In the genomic region with DNA sequence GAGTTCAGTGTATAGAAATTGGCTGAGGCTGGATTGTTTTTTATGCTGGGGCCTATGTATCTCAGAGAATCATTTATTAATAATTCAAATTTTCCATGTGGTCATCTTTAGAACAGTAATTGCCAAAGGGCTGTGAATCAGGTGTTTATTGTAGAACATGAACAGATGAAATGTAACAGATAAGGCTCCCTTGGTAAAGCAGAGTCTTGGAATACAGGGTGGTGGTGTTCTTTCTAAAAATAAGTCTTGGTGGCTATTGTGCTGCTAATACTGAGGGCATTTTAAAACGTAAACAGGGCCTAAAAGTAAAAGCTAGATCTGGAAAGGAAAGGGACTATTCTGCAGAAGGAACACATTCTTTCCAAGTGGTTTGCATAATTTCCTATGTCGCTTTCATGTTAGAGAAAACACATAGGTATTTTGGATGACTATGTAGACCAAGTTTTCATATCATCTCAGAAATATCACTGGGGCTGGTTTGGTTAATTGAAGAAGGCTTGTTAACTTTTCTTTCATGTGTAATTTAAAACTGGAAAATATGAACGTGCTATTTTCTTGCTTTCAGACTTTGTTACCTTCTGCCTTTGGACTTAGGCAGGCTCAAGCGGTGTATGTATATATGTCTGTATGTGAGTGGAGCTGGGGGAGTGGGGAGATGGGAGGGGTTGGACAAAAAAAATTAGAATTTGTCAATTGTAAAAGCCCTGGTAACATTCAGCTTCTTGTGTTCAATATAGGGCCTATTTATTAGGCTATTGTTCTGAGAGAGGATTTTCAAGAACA, we compare ENCODE assay signal across 23 cellular contexts.
DNase-seq lines count a peak whose midpoint lies in the region; ATAC-seq, FAIRE-seq and TF ChIP-seq lines count a peak whose summit lies in the region.
"Had no signal": no experiment of that assay in that cellular context is flagged by ENCODE, and none has a peak within 500 bp of the region (broad histone marks: within the 10 kb centered on the region; RNA-seq: fewer than 3 reads in every experiment).

No MANE protein-coding gene starts in this region.

- H3K9me3 ChIP-seq in A549 (no peaks in the 10 kb centered on the region), T-helper 17 cell (ENCODE audit: control insufficient read depth, low read length, poor library complexity, severe bottlenecking) (no peaks in the 10 kb centered on the region)
- H3K9me3 ChIP-seq: adrenal gland, colonic mucosa, esophagus muscularis mucosa had no signal

- TF ChIP-seq POLR2A in A549 (IDR thresholded peaks at IDR 0.05; ENCODE audit: low read length): no peak

- H3K27ac Mint-ChIP-seq in activated T-cell treated with anti-CD3 and anti-CD28 coated beads, Interleukin-2, amount 50 U/mL, for 24 hours: peak overlapping the region; percentile 87
- H3K27ac Mint-ChIP-seq in T-helper 17 cell (peak overlapping the region; percentile 32), memory B cell (peak overlapping the region; percentile 60)
- H3K27ac Mint-ChIP-seq: progenitor cell of endocrine pancreas had no signal

- H3K4me1 Mint-ChIP-seq in activated T-cell treated with anti-CD3 and anti-CD28 coated beads, Interleukin-2, amount 50 U/mL, for 24 hours (ENCODE audit: low read depth): peaks cover 50% of the 10 kb centered on the region
- H3K4me1 Mint-ChIP-seq in T-helper 17 cell: peaks cover 10% of the 10 kb centered on the region
- H3K4me1 Mint-ChIP-seq in memory B cell: peaks cover 18% of the 10 kb centered on the region

- H3K4me2 ChIP-seq in A549: no peak overlapping the region
- H3K4me2 ChIP-seq: KMS-11 had no signal

- peak overlapping the region; percentile 2 for H3K4me3 Mint-ChIP-seq in activated T-cell treated with anti-CD3 and anti-CD28 coated beads, Interleukin-2, amount 50 U/mL, for 24 hours
- H3K4me3 Mint-ChIP-seq in T-helper 17 cell: no peak overlapping the region
- H3K4me3 Mint-ChIP-seq in memory B cell: no peak overlapping the region

- H3K4me3 ChIP-seq in A549: no peak overlapping the region
- H3K4me3 ChIP-seq: adrenal gland; BLaER1 treated with 17β-estradiol and CSF1 and Interleukin-3, amounts not matched to agents 10 nM and 100 nM; colonic mucosa; esophagus muscularis mucosa had no signal

- ATAC-seq in A549: no peak
- no peak for ATAC-seq in T-helper 17 cell
- ATAC-seq in memory B cell (ENCODE audit: low read depth): no peak

- H3K36me3 Mint-ChIP-seq in activated T-cell treated with anti-CD3 and anti-CD28 coated beads, Interleukin-2, amount 50 U/mL, for 24 hours (ENCODE audit: low read depth): no peaks in the 10 kb centered on the region
- H3K36me3 Mint-ChIP-seq in T-helper 17 cell (ENCODE audit: low read depth) (no peaks in the 10 kb centered on the region), memory B cell (no peaks in the 10 kb centered on the region)

- TF ChIP-seq EP300 in A549 (IDR thresholded peaks at IDR 0.05): no peak

- FAIRE-seq in A549 (lab: Jason Lieb, UNC) (no peak), urothelium cell line (lab: Jason Lieb, UNC) (no peak)

- H3K27ac ChIP-seq in A549: peak overlapping the region; percentile 60 to 70; a peak in 2 of 6 replicates
- H3K27ac ChIP-seq: adrenal gland, colonic mucosa, KMS-11, WERI-Rb-1 had no signal

- POLR2A ChIA-PET in A549 (lab: Yijun Ruan, JAX): no interaction called here

- H3K27me3 Mint-ChIP-seq in activated T-cell treated with anti-CD3 and anti-CD28 coated beads, Interleukin-2, amount 50 U/mL, for 24 hours: no peaks in the 10 kb centered on the region
- H3K27me3 Mint-ChIP-seq in T-helper 17 cell (no peaks in the 10 kb centered on the region), memory B cell (no peaks in the 10 kb centered on the region)

- CTCF ChIA-PET in A549 (lab: Yijun Ruan, JAX): interaction anchor here (0.7 to 3.4 kb wide), 5 partner anchors 11 to 84 kb away, joined by 3 to 21 read pairs (median 3); no protein-coding TSS in a partner anchor

- 93% methylated on average over 4 of the region's 4 CpGs for WGBS in A549 (ENCODE audit: missing lambda C conversion rate)

- peaks cover 51% of the 10 kb centered on the region for H3K4me1 ChIP-seq in A549
- H3K4me1 ChIP-seq: colonic mucosa had no signal

- no peaks in the 10 kb centered on the region for H3K9me3 Mint-ChIP-seq in activated T-cell treated with anti-CD3 and anti-CD28 coated beads, Interleukin-2, amount 50 U/mL, for 24 hours
- no peaks in the 10 kb centered on the region for H3K9me3 Mint-ChIP-seq in memory B cell

- TF ChIP-seq CTCF in A549 (IDR thresholded peaks at IDR 0.05): no peak

- no peak for TF ChIP-seq RAD21 in A549 (conservative IDR thresholded peaks at IDR 0.05 in 1 of 2, IDR thresholded peaks at IDR 0.05 in 1 of 2)

- DNase-seq in activated T-cell treated with anti-CD3 and anti-CD28 coated beads, Interleukin-2, amount 50 U/mL, for 24 hours: no peak
- DNase-seq in activated T-cell treated with anti-CD3 and anti-CD28 coated beads for 4 hours: no peak
- DNase-seq in A549 (ENCODE audit: low read depth in 1 of 2, low spot score in 1 of 2): no peak
- DNase-seq in T-helper 17 cell: no peak
- DNase-seq in memory B cell (ENCODE audit: low spot score in 2 of 2): no peak
- no peak for DNase-seq in Ammon's horn (ENCODE audit: low spot score)
- DNase-seq in NCI-H2227 treated with DMSO at 0.1 percent for 48 hours (lab: John Stamatoyannopoulos, UW): no peak
- DNase-seq in urothelium cell line (ENCODE audit: low spot score): no peak
- DNase-seq: adrenal gland, colonic mucosa, foreskin melanocyte, H7, hypothalamus, NCI-H1417 treated with DMSO at 0.1 percent for 48 hours, NCI-H2081 treated with DMSO at 0.1 percent for 48 hours, SHP77, substantia nigra, T-helper 9 cell, WERI-Rb-1 had no signal

TF ChIP-seq in A549, 52 proteins besides CTCF, POLR2A, EP300 and RAD21:
- TF ChIP-seq BHLHE40 (IDR thresholded peaks at IDR 0.05; ENCODE audit: low read depth, low read length) (no peak), CBX8 (IDR thresholded peaks at IDR 0.05) (no peak)

Comparison
In these comparisons a context has a peak if more than half of its experiments do, and no peak if none do; other contexts are left out.
1. H3K27ac Mint-ChIP-seq: peak in every context shown above with its lines; median percentile 87 in activated T-cell treated with anti-CD3 and anti-CD28 coated beads, Interleukin-2, amount 50 U/mL, for 24 hours; 60 in memory B cell; 32 in T-helper 17 cell.